ENCODE assay signal across 8 cellular contexts in the genomic region with DNA sequence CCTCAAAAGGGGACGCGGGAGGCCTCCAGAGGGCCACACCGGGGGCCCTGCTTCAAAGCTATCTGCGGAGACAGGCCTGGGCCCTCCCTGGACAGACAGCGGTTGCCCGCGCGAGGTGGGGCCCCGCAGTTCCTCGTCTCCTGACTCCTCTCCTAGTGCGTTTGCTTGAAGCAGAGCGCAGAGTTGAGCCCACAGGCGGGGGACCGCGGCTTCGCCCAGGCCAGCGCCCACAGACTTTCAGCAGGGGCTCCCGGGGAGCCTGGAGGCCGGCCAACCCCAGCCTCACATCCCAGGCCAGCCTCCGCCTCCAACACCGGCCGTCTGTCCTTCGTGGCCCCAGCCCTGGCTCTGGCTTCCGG. TPM values are rescaled to one million over a fixed set of nuclear protein-coding genes. Genes with fewer than 3 reads are reported as not detected.
A peak's percentile ranks its signal among the peaks of the same experiment; 100 is the strongest.
DNase-seq lines count a peak whose midpoint lies in the region; ATAC-seq and TF ChIP-seq lines count a peak whose summit lies in the region.

No MANE protein-coding gene starts in this region.

- no peak for ATAC-seq in activated CD4-positive, alpha-beta T cell treated with anti-CD3 and anti-CD28 coated beads for 36 hours
- ATAC-seq in WTC11 = peak; percentile 6
- no peak for ATAC-seq in thoracic aorta (ENCODE audit: insufficient number of reproducible peaks, low FRiP score, low read depth)
- ATAC-seq in GM19467 (IDR thresholded peaks at IDR 0.05; ENCODE audit: unreplicated experiment) = no peak
- ATAC-seq in HG03025 (IDR thresholded peaks at IDR 0.05; ENCODE audit: low FRiP score, unreplicated experiment) = no peak
- ATAC-seq in HG03457 (IDR thresholded peaks at IDR 0.05; ENCODE audit: unreplicated experiment) = no peak

- H3K36me3 ChIP-seq in iPS-20b (ENCODE audit: insufficient read depth, low read depth, low read length) (no peaks in the 10 kb centered on the region), thoracic aorta (no peaks in the 10 kb centered on the region)

- H3K27ac Mint-ChIP-seq in activated CD4-positive, alpha-beta T cell treated with anti-CD3 and anti-CD28 coated beads for 36 hours = no peak overlapping the region
- no peak overlapping the region for H3K27ac Mint-ChIP-seq in WTC11

- H3K4me3 ChIP-seq in iPS-20b (ENCODE audit: low read length) = peak overlapping the region; percentile 51; the same call in 1 of the 2 replicates
- H3K4me3 ChIP-seq in thoracic aorta = peak overlapping the region; percentile 97

- no peaks in the 10 kb centered on the region for H3K9me3 Mint-ChIP-seq in activated CD4-positive, alpha-beta T cell treated with anti-CD3 and anti-CD28 coated beads for 36 hours (ENCODE audit: low read depth)
- no peaks in the 10 kb centered on the region for H3K9me3 Mint-ChIP-seq in WTC11

- intact Hi-C loops in activated CD4-positive, alpha-beta T cell treated with anti-CD3 and anti-CD28 coated beads for 36 hours (cut with DNase I, micrococcal nuclease) = no loop called here

- H3K4me1 Mint-ChIP-seq in activated CD4-positive, alpha-beta T cell treated with anti-CD3 and anti-CD28 coated beads for 36 hours = peaks cover 11% of the 10 kb centered on the region
- H3K4me1 Mint-ChIP-seq in WTC11 = peaks cover 26% of the 10 kb centered on the region

- H3K4me3 Mint-ChIP-seq in activated CD4-positive, alpha-beta T cell treated with anti-CD3 and anti-CD28 coated beads for 36 hours = peak overlapping the region; percentile 61
- peak overlapping the region; percentile 56 for H3K4me3 Mint-ChIP-seq in WTC11

- no peaks in the 10 kb centered on the region for H3K36me3 Mint-ChIP-seq in activated CD4-positive, alpha-beta T cell treated with anti-CD3 and anti-CD28 coated beads for 36 hours (ENCODE audit: low read depth)
- no peaks in the 10 kb centered on the region for H3K36me3 Mint-ChIP-seq in WTC11

- H3K4me1 ChIP-seq in iPS-20b (ENCODE audit: insufficient read depth, low read length) = 0 out of 2 replicates have a peak, but pooled peaks cover 4% of the 10 kb centered on the region
- H3K4me1 ChIP-seq in thoracic aorta (ENCODE audit: control insufficient read depth in 1 of 2, low read depth in 2 of 2) = peaks cover 6 to 8% of the 10 kb centered on the region in 2 donors

- peak overlapping the region; percentile 41; the same call in 1 of the 2 replicates for H3K9ac ChIP-seq in iPS-20b (ENCODE audit: low read depth, low read length)

- no peak for DNase-seq in activated CD4-positive, alpha-beta T cell treated with anti-CD3 and anti-CD28 coated beads for 36 hours
- DNase-seq in activated CD4-positive, alpha-beta T cell treated with anti-CD3 and anti-CD28 coated beads, Interleukin-2, amount 50 U/mL, for 4 hours = no peak
- DNase-seq in WTC11 (ENCODE audit: low spot score) (no peak), thoracic aorta (ENCODE audit: low spot score) (no peak)

- H3K27me3 ChIP-seq in iPS-20b (ENCODE audit: insufficient read depth, low read length) = peaks cover 17% of the 10 kb centered on the region
- H3K27me3 ChIP-seq in thoracic aorta (replicated peaks; ENCODE audit: insufficient read depth) = no peaks in the 10 kb centered on the region

- H3K27me3 Mint-ChIP-seq in activated CD4-positive, alpha-beta T cell treated with anti-CD3 and anti-CD28 coated beads for 36 hours = peaks cover 42% of the 10 kb centered on the region
- H3K27me3 Mint-ChIP-seq in WTC11 (ENCODE audit: low read depth) = peaks cover 14% of the 10 kb centered on the region

- POLR2A ChIA-PET in activated CD4-positive, alpha-beta T cell treated with anti-CD3 and anti-CD28 coated beads for 36 hours (lab: Charles Lee) = interaction anchor here (0.5 kb wide), 1 partner anchor 96 kb away, joined by 3 read pairs; no protein-coding TSS in a partner anchor
- POLR2A ChIA-PET in WTC11 (lab: Charles Lee) = interaction anchor here (0.6 to 1.8 kb wide), 5 partner anchors 48 to 272 kb away, joined by 3 to 5 read pairs (median 4); partner anchors contain the start of genes CHRNA5 and PSMA4

- H3K9me3 ChIP-seq in iPS-20b (ENCODE audit: insufficient read depth, low read depth, low read length) = no peaks in the 10 kb centered on the region
- peaks cover 3% of the 10 kb centered on the region for H3K9me3 ChIP-seq in thoracic aorta

- CTCF ChIA-PET in activated CD4-positive, alpha-beta T cell treated with anti-CD3 and anti-CD28 coated beads for 36 hours (lab: Charles Lee) = interaction anchor here (0.6 to 1.4 kb wide), 8 partner anchors 10 to 530 kb away, joined by 3 to 5 read pairs (median 4); no protein-coding TSS in a partner anchor
- CTCF ChIA-PET in WTC11 (lab: Charles Lee) = interaction anchor here (0.6 to 3.6 kb wide), 30 partner anchors 9 to 389 kb away, joined by 3 to 26 read pairs (median 6); partner anchors contain the start of genes CTSH and MORF4L1

- H3K27ac ChIP-seq in iPS-20b (ENCODE audit: low read length) (no peak overlapping the region), thoracic aorta (peak overlapping the region; percentile 82 to 83)

- TF ChIP-seq CTCF in WTC11 (IDR thresholded peaks at IDR 0.05) (no peak), thoracic aorta (IDR thresholded peaks at IDR 0.05) (no peak)

TF ChIP-seq in WTC11, 78 proteins besides CTCF, POLR2A, EP300 and RAD21:
- TF ChIP-seq ZNF281 (CRISPR knock-in tag; IDR thresholded peaks at IDR 0.05) (no peak), NR1H2 (CRISPR knock-in tag; IDR thresholded peaks at IDR 0.05) (no peak), ZNF317 (CRISPR knock-in tag; IDR thresholded peaks at IDR 0.05; ENCODE audit: borderline replicate concordance, low read depth) (no peak), ZNF532 (CRISPR knock-in tag; IDR thresholded peaks at IDR 0.05; ENCODE audit: borderline replicate concordance) (no peak), USF2 (CRISPR knock-in tag; IDR thresholded peaks at IDR 0.05) (no peak)

RNA-seq across cellular contexts. Expression of gene ADAMTS7, which starts 0.5 kb away (rescaled TPM):
- under 1 TPM; 0.09 to 0.23 TPM for total RNA-seq in activated CD4-positive, alpha-beta T cell treated with anti-CD3 and anti-CD28 coated beads for 36 hours
- total RNA-seq in WTC11 (2021) (66.5 to 70.3 TPM (median 67.1 TPM) in 3 replicates), thoracic aorta (10 to 100 TPM; 15.6 to 60.2 TPM)

Comparison
In these comparisons a context has a peak if more than half of its experiments do, and no peak if none do; other contexts are left out.
1. RNA of gene ADAMTS7, which starts 0.5 kb away (total RNA-seq): 66.5 to 70.3 TPM in WTC11 and 15.6 to 60.2 TPM in thoracic aorta; 0.09 to 0.23 TPM in activated CD4-positive, alpha-beta T cell treated with anti-CD3 and anti-CD28 coated beads for 36 hours; every median in the first group is over 10 times any median in the second.